ENCODE assay signal across 8 cellular contexts in the genomic region with DNA sequence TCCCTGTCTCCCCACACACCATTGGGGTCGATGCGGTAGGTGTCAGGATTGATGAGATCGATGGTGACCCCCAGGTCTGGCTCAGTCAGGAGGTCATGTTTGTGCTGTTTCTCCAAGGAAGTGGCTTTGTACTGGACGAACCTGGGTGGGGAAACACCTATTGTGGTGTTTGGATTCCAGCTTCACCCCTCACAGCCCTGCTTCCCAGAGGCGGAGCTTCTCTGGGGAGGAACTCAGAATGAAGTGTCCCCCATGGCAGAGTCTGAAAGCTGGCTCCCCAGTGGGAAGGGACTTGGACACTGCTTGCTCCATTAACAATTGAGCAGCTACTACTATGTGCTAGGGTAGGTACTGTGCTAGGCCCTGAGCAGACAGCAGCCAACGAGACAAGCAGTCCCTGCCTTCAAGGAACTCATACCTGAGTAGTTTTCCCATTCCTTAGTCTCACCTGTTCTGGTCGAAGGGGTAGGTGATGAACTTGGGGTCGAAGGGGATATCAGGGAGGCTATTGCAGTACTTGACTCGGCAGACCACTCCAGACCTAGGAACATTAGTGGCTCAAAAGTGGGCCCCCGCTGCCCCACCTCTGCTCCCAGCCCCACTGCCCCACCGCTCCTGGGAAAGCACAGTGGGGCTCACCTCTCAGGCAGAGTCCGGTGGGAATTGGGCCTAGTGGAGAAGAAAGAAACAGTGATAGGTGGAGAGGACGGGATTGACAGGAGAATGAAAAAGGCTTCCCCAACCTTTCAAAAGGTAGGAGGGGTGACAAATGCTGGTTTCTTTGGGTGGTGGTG. TPM values are rescaled to one million over a fixed set of nuclear protein-coding genes. Genes with fewer than 3 reads are reported as not detected.
DNase-seq lines count a peak whose midpoint lies in the region; TF ChIP-seq lines count a peak whose summit lies in the region.

No MANE protein-coding gene starts in this region.

- peak overlapping the region; percentile 97 for H3K27ac ChIP-seq in osteoblast (ENCODE audit: low read depth, low read length)

- H3K9me3 ChIP-seq in NT2/D1 (ENCODE audit: insufficient read depth, low read length) (no peaks in the 10 kb centered on the region), endocrine pancreas (ENCODE audit: control insufficient read depth, low read length) (no peaks in the 10 kb centered on the region), osteoblast (ENCODE audit: low read depth, low read length) (no peaks in the 10 kb centered on the region)

- H3K4me1 Mint-ChIP-seq in Calu3 (ENCODE audit: low read depth, unreplicated experiment), result peaks cover 21% of the 10 kb centered on the region

- H3K9me3 Mint-ChIP-seq in Calu3 (ENCODE audit: low read depth, unreplicated experiment), result no peaks in the 10 kb centered on the region

- H3K4me1 ChIP-seq in NT2/D1 (ENCODE audit: insufficient read depth, insufficient read length), result peaks cover 3% of the 10 kb centered on the region
- H3K4me1 ChIP-seq in endocrine pancreas (ENCODE audit: control insufficient read depth, insufficient read depth, low read length), result peaks cover 5% of the 10 kb centered on the region
- H3K4me1 ChIP-seq in osteoblast (ENCODE audit: insufficient read depth, low read length), result peaks cover 17% of the 10 kb centered on the region

- H3K27me3 ChIP-seq in NT2/D1 (ENCODE audit: insufficient read depth, insufficient read length), result no peaks in the 10 kb centered on the region
- no peaks in the 10 kb centered on the region for H3K27me3 ChIP-seq in endocrine pancreas (ENCODE audit: control insufficient read depth, insufficient read depth, low read length)
- H3K27me3 ChIP-seq in osteoblast (ENCODE audit: insufficient read depth, low read length), result no peaks in the 10 kb centered on the region

- H3K79me2 ChIP-seq in osteoblast (ENCODE audit: insufficient read depth, low read length), result peaks cover 38% of the 10 kb centered on the region

- TF ChIP-seq CTCF in Calu3 (IDR thresholded peaks at IDR 0.05; ENCODE audit: unreplicated experiment), result no peak
- no peak for TF ChIP-seq CTCF in osteoblast (IDR thresholded peaks at IDR 0.05; ENCODE audit: extremely low read depth, low read depth, low read length)

- H3K27ac Mint-ChIP-seq in Calu3 (ENCODE audit: unreplicated experiment), result peak overlapping the region; percentile 95

- H3K4me3 ChIP-seq in NT2/D1 (ENCODE audit: insufficient read length, low read depth), result peak overlapping the region; percentile 97
- H3K4me3 ChIP-seq in endocrine pancreas (ENCODE audit: control insufficient read depth, insufficient read depth, low read length), result peak overlapping the region; percentile 87
- H3K4me3 ChIP-seq in osteoblast (ENCODE audit: insufficient read depth, low read length), result peak overlapping the region; percentile 82

- H3K36me3 ChIP-seq in NT2/D1 (ENCODE audit: insufficient read depth, insufficient read length, low read length) (peaks cover 64% of the 10 kb centered on the region), endocrine pancreas (ENCODE audit: control insufficient read depth, insufficient read depth, low read length) (peaks cover 4% of the 10 kb centered on the region), osteoblast (ENCODE audit: insufficient read depth, low read length) (peaks cover 56% of the 10 kb centered on the region)

- peak overlapping the region; percentile 96 for H3K4me3 Mint-ChIP-seq in Calu3 (ENCODE audit: low read depth, unreplicated experiment)

- peak overlapping the region; percentile 88 for H3K4me2 ChIP-seq in osteoblast (ENCODE audit: insufficient read depth, low read length)

- no peaks in the 10 kb centered on the region for H4K20me1 ChIP-seq in osteoblast (ENCODE audit: insufficient read depth, low read length)

- DNase-seq in Calu3, result no peak
- no peak for DNase-seq in NT2/D1 (ENCODE audit: low read depth, low spot score)
- DNase-seq in osteoblast (ENCODE audit: insufficient read length, low spot score, missing footprints), result peak; percentile 3
- no peak for DNase-seq in amygdala (lab: John Stamatoyannopoulos, UW)
- DNase-seq in CD1c-positive myeloid dendritic cell (ENCODE audit: extremely low spot score), result no peak
- DNase-seq in superior temporal gyrus (ENCODE audit: extremely low spot score), result no peak
- no peak for DNase-seq in ureter (ENCODE audit: low spot score)

- H3K9ac ChIP-seq in NT2/D1 (ENCODE audit: insufficient read length, low read depth), result peak overlapping the region; percentile 92
- H3K9ac ChIP-seq in endocrine pancreas (ENCODE audit: control insufficient read depth, insufficient read depth, low read length), result peak overlapping the region; percentile 98

- H3K27me3 Mint-ChIP-seq in Calu3 (ENCODE audit: unreplicated experiment), result no peaks in the 10 kb centered on the region

- CTCF ChIA-PET in Calu3 (lab: Charles Lee), result no interaction called here

- H3K36me3 Mint-ChIP-seq in Calu3 (ENCODE audit: insufficient read depth, unreplicated experiment), result peaks cover 92% of the 10 kb centered on the region

- BruUV-seq in Calu3 (replicated peaks; lab: Mats Ljungman, UMichigan), result no TSS peak

- H2AFZ ChIP-seq in osteoblast (ENCODE audit: low read length), result no peak overlapping the region

- intact Hi-C loops in Calu3 (cut with micrococcal nuclease; ENCODE audit: unreplicated experiment), result loop anchor here (5.0 kb wide), 1 partner anchor 142 kb away; a partner anchor contains a TSS

RNA-seq across cellular contexts. Expression of a gene that starts 1.1 kb away (rescaled TPM):
- 64.3 and 72.7 TPM in 2 replicates for total RNA-seq in Calu3 (2022)
- 29.3 and 29.8 TPM in 2 replicates for total RNA-seq in osteoblast
- 36.9 TPM for total RNA-seq in ureter

RNA-seq across cellular contexts. Expression of a gene that starts 1.4 kb away (rescaled TPM):
- 56.8 and 66.6 TPM in 2 replicates for total RNA-seq in Calu3 (2022)
- 19.9 and 23.0 TPM in 2 replicates for total RNA-seq in osteoblast
- 51.8 TPM for total RNA-seq in ureter

RNA-seq across cellular contexts. Expression of a gene that starts 16.8 kb away (rescaled TPM):
- 70.8 and 107 TPM in 2 replicates for total RNA-seq in Calu3 (2022)
- total RNA-seq in osteoblast, result 6.2 and 6.5 TPM in 2 replicates
- total RNA-seq in ureter, result 230 TPM

RNA-seq across cellular contexts. Expression of a gene that starts 22.7 kb away (rescaled TPM):
- total RNA-seq in Calu3 (2022) (64.1 and 65.3 TPM in 2 replicates), osteoblast (21.4 and 21.5 TPM in 2 replicates), ureter (38.8 TPM)

RNA-seq across cellular contexts. Expression of a gene that starts 45.9 kb away (rescaled TPM):
- total RNA-seq in Calu3 (2022) (1,912 and 1,929 TPM in 2 replicates), osteoblast (44.9 and 56.0 TPM in 2 replicates), ureter (2,118 TPM)
